26 cellular contexts compared by ENCODE assay signal in genomic region chr3:76147846-76148245, GRCh38.
"Had no signal": no experiment of that assay in that cellular context is flagged by ENCODE, and none has a peak within 500 bp of the region (broad histone marks: within the 10 kb centered on the region; RNA-seq: fewer than 3 reads in every experiment).

No MANE protein-coding gene starts in this region.

- H3K4me3 ChIP-seq: colonic mucosa, coronary artery, esophagus muscularis mucosa, esophagus squamous epithelium, gastrocnemius medialis, gastroesophageal sphincter, heart left ventricle, heart right ventricle, hepatocyte had no signal

- FAIRE-seq: endothelial cell of umbilical vein had no signal

- DNase-seq: colonic mucosa; cortex of kidney; dermis blood vessel endothelial cell; dorsolateral prefrontal cortex; effector CD8-positive, alpha-beta T cell; effector memory CD4-positive, alpha-beta T cell; effector memory CD8-positive, alpha-beta T cell; endodermal cell; erythroblast; esophagus squamous epithelium; foreskin fibroblast; foreskin keratinocyte; foreskin melanocyte; gastrocnemius medialis; glutamatergic neuron; head of caudate nucleus; heart left ventricle; heart right ventricle had no signal

- H3K27me3 ChIP-seq: colonic mucosa, dorsolateral prefrontal cortex, esophagus muscularis mucosa, esophagus squamous epithelium, foreskin keratinocyte, gastrocnemius medialis, gastroesophageal sphincter, heart left ventricle, heart right ventricle, hepatocyte had no signal

- H3K4me1 ChIP-seq: colonic mucosa, esophagus muscularis mucosa, esophagus squamous epithelium, foreskin keratinocyte, gastrocnemius medialis, gastroesophageal sphincter, heart left ventricle, heart right ventricle had no signal

- ATAC-seq: effector memory CD8-positive, alpha-beta T cell; esophagus mucosa; foreskin keratinocyte; gastrocnemius medialis; gastroesophageal sphincter; heart left ventricle; heart right ventricle had no signal

- H3K4me3 Mint-ChIP-seq: dendritic cell treated with granulocyte-macrophage colony-stimulating factor and Interleukin-4, amounts not matched to agents 40 ng/mL and 50 ng/mL, for 4 days; effector memory CD8-positive, alpha-beta T cell; endodermal cell had no signal

- H3K4me2 ChIP-seq: hepatocyte had no signal

- H3K79me2 ChIP-seq: hepatocyte had no signal

- H3K27ac ChIP-seq: colonic mucosa, coronary artery, dorsolateral prefrontal cortex, epithelial cell of prostate, esophagus muscularis mucosa, esophagus squamous epithelium, foreskin keratinocyte, gastrocnemius medialis, gastroesophageal sphincter, heart left ventricle, heart right ventricle, hepatocyte had no signal

- H3K27ac Mint-ChIP-seq: dendritic cell treated with granulocyte-macrophage colony-stimulating factor and Interleukin-4, amounts not matched to agents 40 ng/mL and 50 ng/mL, for 4 days; effector memory CD8-positive, alpha-beta T cell; endodermal cell had no signal

- H3K9me3 ChIP-seq: colonic mucosa, gastrocnemius medialis had no signal

- H3K4me1 Mint-ChIP-seq: endodermal cell had no signal

- H3K36me3 ChIP-seq: colonic mucosa, esophagus muscularis mucosa, esophagus squamous epithelium, gastrocnemius medialis, gastroesophageal sphincter, heart left ventricle, heart right ventricle had no signal

- H2AFZ ChIP-seq: hepatocyte had no signal

- H3K27me3 Mint-ChIP-seq: dendritic cell treated with granulocyte-macrophage colony-stimulating factor and Interleukin-4, amounts not matched to agents 40 ng/mL and 50 ng/mL, for 4 days; effector memory CD8-positive, alpha-beta T cell had no signal
